8 cellular contexts compared by ENCODE assay signal in the genomic region with DNA sequence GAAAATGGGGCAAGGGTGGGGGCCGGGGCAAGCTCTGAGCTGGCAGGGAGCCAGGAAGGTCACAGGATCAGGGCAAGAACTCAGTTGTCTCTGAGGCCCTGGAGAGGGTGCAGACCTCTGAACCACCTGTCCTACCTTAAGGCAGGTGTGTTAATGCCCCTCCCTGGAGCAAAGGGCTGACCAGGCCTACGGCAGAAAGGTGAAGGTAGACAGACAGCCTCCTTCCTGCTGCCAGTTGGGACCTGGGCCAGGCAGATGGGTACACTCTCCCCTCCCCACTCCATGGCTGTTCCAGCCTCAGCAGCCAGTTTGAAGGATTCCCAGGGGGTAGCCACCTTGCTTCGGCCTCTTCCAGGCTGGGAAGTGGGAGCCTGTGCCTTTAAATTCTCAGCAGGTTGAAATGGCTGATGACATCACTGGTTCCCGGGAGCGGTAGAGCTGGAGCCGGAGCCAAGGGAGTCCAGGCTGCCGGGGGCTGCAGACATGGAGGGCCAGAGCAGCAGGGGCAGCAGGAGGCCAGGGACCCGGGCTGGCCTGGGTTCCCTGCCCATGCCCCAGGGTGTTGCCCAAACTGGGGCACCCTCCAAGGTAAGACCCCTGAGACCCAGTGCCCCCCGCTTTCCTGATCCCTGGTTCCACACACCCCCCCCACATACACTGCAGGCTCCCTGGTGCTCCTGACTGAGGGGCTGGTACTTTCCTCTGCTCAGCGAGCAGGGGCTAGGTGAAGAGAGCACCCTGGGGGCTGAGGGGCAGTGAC. TPM values are rescaled to one million over a fixed set of nuclear protein-coding genes. Genes with fewer than 3 reads are reported as not detected.
A peak's percentile ranks its signal among the peaks of the same experiment; 100 is the strongest.
DNase-seq lines count a peak whose midpoint lies in the region; ATAC-seq and TF ChIP-seq lines count a peak whose summit lies in the region.

A gene with protein sequence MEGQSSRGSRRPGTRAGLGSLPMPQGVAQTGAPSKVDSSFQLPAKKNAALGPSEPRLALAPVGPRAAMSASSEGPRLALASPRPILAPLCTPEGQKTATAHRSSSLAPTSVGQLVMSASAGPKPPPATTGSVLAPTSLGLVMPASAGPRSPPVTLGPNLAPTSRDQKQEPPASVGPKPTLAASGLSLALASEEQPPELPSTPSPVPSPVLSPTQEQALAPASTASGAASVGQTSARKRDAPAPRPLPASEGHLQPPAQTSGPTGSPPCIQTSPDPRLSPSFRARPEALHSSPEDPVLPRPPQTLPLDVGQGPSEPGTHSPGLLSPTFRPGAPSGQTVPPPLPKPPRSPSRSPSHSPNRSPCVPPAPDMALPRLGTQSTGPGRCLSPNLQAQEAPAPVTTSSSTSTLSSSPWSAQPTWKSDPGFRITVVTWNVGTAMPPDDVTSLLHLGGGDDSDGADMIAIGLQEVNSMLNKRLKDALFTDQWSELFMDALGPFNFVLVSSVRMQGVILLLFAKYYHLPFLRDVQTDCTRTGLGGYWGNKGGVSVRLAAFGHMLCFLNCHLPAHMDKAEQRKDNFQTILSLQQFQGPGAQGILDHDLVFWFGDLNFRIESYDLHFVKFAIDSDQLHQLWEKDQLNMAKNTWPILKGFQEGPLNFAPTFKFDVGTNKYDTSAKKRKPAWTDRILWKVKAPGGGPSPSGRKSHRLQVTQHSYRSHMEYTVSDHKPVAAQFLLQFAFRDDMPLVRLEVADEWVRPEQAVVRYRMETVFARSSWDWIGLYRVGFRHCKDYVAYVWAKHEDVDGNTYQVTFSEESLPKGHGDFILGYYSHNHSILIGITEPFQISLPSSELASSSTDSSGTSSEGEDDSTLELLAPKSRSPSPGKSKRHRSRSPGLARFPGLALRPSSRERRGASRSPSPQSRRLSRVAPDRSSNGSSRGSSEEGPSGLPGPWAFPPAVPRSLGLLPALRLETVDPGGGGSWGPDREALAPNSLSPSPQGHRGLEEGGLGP (plus strand): TSS at position 435 of the 760 bp plus-strand sequence. CDS start 49 bp downstream, at position 484.

- peak within 1 kb of the TSS; percentile 87 for H3K4me2 ChIP-seq in mammary epithelial cell (ENCODE audit: insufficient read depth, low read depth, low read length)

- intact Hi-C loops in mammary epithelial cell (cut with micrococcal nuclease) = no loop called here

- BruUV-seq in mammary epithelial cell (replicated peaks; lab: Mats Ljungman, UMichigan) = no TSS peak

- peak within 1 kb of the TSS; percentile 92 for H2AFZ ChIP-seq in mammary epithelial cell (ENCODE audit: low read depth, low read length)

- no peak for TF ChIP-seq CTCF in mammary epithelial cell (conservative IDR thresholded peaks at IDR 0.05 in 1 of 2, IDR thresholded peaks at IDR 0.05 in 1 of 2; ENCODE audit: extremely low read depth in 1 of 2, insufficient read depth in 1 of 2, low read depth in 1 of 2, low read length in 2 of 2)

- H3K27ac ChIP-seq in mammary epithelial cell (ENCODE audit: insufficient read depth, low read depth, low read length) = no peak within 1 kb of the TSS

- no peak within 1 kb of the TSS for H3K9ac ChIP-seq in mammary epithelial cell (ENCODE audit: insufficient read depth, low read length)

- H3K4me1 ChIP-seq in mammary epithelial cell (ENCODE audit: insufficient read depth, low read length) = peaks cover 7% of the 10 kb centered on the region

- no peak for ATAC-seq in HG03520 (IDR thresholded peaks at IDR 0.05; ENCODE audit: unreplicated experiment)
- no peak for ATAC-seq in GM19035 (IDR thresholded peaks at IDR 0.05; ENCODE audit: unreplicated experiment)

- H3K9me3 ChIP-seq in mammary epithelial cell (replicated peaks; ENCODE audit: insufficient read depth, low read length) = no peaks in the 10 kb centered on the region

- H3K27me3 ChIP-seq in mammary epithelial cell (ENCODE audit: insufficient read depth, low read length) = no peaks in the 10 kb centered on the region

- CTCF ChIA-PET in mammary epithelial cell (lab: Charles Lee; ENCODE audit: low non-redundant PET) = no interaction called here

- peak; percentile 67 for DNase-seq in DMS153 treated with DMSO at 0.1 percent for 48 hours (lab: John Stamatoyannopoulos, UW; ENCODE audit: unreplicated experiment)
- peak; percentile 93 for DNase-seq in NCI-H2171 treated with DMSO at 0.1 percent for 48 hours (lab: John Stamatoyannopoulos, UW)
- DNase-seq in mammary epithelial cell = peak; percentile 35
- DNase-seq in kidney glomerular epithelial cell (lab: John Stamatoyannopoulos, UW) = peak; percentile 55
- DNase-seq in superior temporal gyrus (ENCODE audit: extremely low spot score) = peak; percentile 63
- no peak for DNase-seq in GM19240 (ENCODE audit: insufficient read length, low spot score)

- no peaks in the 10 kb centered on the region for H3K79me2 ChIP-seq in mammary epithelial cell (ENCODE audit: insufficient read depth, low read length)

- H4K20me1 ChIP-seq in mammary epithelial cell (ENCODE audit: insufficient read depth, low read length) = no peaks in the 10 kb centered on the region

- dilution Hi-C loops in mammary epithelial cell (cut with HindIII; ENCODE audit: low sequenced_read_pairs) = no loop called here

- 0% methylated on average over 7 of the region's 10 CpGs for WGBS in mammary epithelial cell (ENCODE audit: low coverage, missing lambda C conversion rate)

- peak within 1 kb of the TSS; percentile 28 to 52 (median 37) for H3K4me3 ChIP-seq in mammary epithelial cell (replicated peaks in 1 of 3; ENCODE audit: insufficient read depth in 1 of 3, low read depth in 2 of 3, low read length in 3 of 3)

- H3K36me3 ChIP-seq in mammary epithelial cell (ENCODE audit: insufficient read depth, low read length) = no peaks in the 10 kb centered on the region

- in situ Hi-C loops in mammary epithelial cell (cut with MboI; ENCODE audit: low sequenced_read_pairs in 2 of 2) = no loop called here

RNA-seq across cellular contexts. Expression of the gene that starts here (rescaled TPM):
- 1 to 10 TPM in 1 of 2 donors, under 1 TPM in 1; 0.50 to 2.7 TPM for total RNA-seq in mammary epithelial cell
- 0.37 TPM for polyA plus RNA-seq in mammary epithelial cell
- polyA minus RNA-seq in mammary epithelial cell = 2.4 TPM
